1 cellular context compared by ENCODE assay signal in genomic region chr17:79840204-79840988, GRCh38.
TF ChIP-seq lines count a peak whose summit lies in the region.

No MANE protein-coding gene starts in this region.

TF ChIP-seq in WTC11, 78 proteins besides CTCF, POLR2A, EP300 and RAD21 (continued from another document and continues in another):
- peak; percentile 82 for TF ChIP-seq FOXP4 (CRISPR knock-in tag; IDR thresholded peaks at IDR 0.05)
- no peak for TF ChIP-seq TEAD1 (CRISPR knock-in tag; IDR thresholded peaks at IDR 0.05)
- no peak for TF ChIP-seq ZNF423 (CRISPR knock-in tag; IDR thresholded peaks at IDR 0.05)
- no peak for TF ChIP-seq ATF1 (CRISPR knock-in tag; IDR thresholded peaks at IDR 0.05)
- no peak; the same call in 1 of the 2 replicates for TF ChIP-seq FOXK1 (CRISPR knock-in tag; IDR thresholded peaks at IDR 0.05)
- TF ChIP-seq AR (CRISPR knock-in tag; IDR thresholded peaks at IDR 0.05) = no peak
- no peak for TF ChIP-seq MXD4 (CRISPR knock-in tag; IDR thresholded peaks at IDR 0.05; ENCODE audit: borderline replicate concordance)
- no peak for TF ChIP-seq RELA (CRISPR knock-in tag; IDR thresholded peaks at IDR 0.05; ENCODE audit: borderline replicate concordance)
- TF ChIP-seq, protein P1, sequence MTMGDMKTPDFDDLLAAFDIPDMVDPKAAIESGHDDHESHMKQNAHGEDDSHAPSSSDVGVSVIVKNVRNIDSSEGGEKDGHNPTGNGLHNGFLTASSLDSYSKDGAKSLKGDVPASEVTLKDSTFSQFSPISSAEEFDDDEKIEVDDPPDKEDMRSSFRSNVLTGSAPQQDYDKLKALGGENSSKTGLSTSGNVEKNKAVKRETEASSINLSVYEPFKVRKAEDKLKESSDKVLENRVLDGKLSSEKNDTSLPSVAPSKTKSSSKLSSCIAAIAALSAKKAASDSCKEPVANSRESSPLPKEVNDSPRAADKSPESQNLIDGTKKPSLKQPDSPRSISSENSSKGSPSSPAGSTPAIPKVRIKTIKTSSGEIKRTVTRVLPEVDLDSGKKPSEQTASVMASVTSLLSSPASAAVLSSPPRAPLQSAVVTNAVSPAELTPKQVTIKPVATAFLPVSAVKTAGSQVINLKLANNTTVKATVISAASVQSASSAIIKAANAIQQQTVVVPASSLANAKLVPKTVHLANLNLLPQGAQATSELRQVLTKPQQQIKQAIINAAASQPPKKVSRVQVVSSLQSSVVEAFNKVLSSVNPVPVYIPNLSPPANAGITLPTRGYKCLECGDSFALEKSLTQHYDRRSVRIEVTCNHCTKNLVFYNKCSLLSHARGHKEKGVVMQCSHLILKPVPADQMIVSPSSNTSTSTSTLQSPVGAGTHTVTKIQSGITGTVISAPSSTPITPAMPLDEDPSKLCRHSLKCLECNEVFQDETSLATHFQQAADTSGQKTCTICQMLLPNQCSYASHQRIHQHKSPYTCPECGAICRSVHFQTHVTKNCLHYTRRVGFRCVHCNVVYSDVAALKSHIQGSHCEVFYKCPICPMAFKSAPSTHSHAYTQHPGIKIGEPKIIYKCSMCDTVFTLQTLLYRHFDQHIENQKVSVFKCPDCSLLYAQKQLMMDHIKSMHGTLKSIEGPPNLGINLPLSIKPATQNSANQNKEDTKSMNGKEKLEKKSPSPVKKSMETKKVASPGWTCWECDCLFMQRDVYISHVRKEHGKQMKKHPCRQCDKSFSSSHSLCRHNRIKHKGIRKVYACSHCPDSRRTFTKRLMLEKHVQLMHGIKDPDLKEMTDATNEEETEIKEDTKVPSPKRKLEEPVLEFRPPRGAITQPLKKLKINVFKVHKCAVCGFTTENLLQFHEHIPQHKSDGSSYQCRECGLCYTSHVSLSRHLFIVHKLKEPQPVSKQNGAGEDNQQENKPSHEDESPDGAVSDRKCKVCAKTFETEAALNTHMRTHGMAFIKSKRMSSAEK (CRISPR knock-in tag; IDR thresholded peaks at IDR 0.05; ENCODE audit: borderline replicate concordance) = no peak
- TF ChIP-seq SP1 (CRISPR knock-in tag; conservative IDR thresholded peaks at IDR 0.05) = no peak
- no peak for TF ChIP-seq ZMAT4 (CRISPR knock-in tag; IDR thresholded peaks at IDR 0.05)
- TF ChIP-seq TEAD4 (CRISPR knock-in tag; IDR thresholded peaks at IDR 0.05) = no peak
- TF ChIP-seq TCF7 (CRISPR knock-in tag; IDR thresholded peaks at IDR 0.05; ENCODE audit: low read depth) = no peak
- TF ChIP-seq ZNF396 (CRISPR knock-in tag; IDR thresholded peaks at IDR 0.05; ENCODE audit: borderline replicate concordance) = no peak
- TF ChIP-seq NFYB (CRISPR knock-in tag; conservative IDR thresholded peaks at IDR 0.05; ENCODE audit: low read depth) = no peak
- peak; percentile 27; the same call in 1 of the 2 replicates for TF ChIP-seq MYBL2 (CRISPR knock-in tag; IDR thresholded peaks at IDR 0.05)
- TF ChIP-seq NR1H2 (CRISPR knock-in tag; IDR thresholded peaks at IDR 0.05) = no peak
- TF ChIP-seq, protein P2, sequence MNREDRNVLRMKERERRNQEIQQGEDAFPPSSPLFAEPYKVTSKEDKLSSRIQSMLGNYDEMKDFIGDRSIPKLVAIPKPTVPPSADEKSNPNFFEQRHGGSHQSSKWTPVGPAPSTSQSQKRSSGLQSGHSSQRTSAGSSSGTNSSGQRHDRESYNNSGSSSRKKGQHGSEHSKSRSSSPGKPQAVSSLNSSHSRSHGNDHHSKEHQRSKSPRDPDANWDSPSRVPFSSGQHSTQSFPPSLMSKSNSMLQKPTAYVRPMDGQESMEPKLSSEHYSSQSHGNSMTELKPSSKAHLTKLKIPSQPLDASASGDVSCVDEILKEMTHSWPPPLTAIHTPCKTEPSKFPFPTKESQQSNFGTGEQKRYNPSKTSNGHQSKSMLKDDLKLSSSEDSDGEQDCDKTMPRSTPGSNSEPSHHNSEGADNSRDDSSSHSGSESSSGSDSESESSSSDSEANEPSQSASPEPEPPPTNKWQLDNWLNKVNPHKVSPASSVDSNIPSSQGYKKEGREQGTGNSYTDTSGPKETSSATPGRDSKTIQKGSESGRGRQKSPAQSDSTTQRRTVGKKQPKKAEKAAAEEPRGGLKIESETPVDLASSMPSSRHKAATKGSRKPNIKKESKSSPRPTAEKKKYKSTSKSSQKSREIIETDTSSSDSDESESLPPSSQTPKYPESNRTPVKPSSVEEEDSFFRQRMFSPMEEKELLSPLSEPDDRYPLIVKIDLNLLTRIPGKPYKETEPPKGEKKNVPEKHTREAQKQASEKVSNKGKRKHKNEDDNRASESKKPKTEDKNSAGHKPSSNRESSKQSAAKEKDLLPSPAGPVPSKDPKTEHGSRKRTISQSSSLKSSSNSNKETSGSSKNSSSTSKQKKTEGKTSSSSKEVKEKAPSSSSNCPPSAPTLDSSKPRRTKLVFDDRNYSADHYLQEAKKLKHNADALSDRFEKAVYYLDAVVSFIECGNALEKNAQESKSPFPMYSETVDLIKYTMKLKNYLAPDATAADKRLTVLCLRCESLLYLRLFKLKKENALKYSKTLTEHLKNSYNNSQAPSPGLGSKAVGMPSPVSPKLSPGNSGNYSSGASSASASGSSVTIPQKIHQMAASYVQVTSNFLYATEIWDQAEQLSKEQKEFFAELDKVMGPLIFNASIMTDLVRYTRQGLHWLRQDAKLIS (CRISPR knock-in tag; IDR thresholded peaks at IDR 0.05; ENCODE audit: borderline replicate concordance) = no peak
- TF ChIP-seq CBFB (CRISPR knock-in tag; IDR thresholded peaks at IDR 0.05; ENCODE audit: low read depth) = no peak
- no peak for TF ChIP-seq JUN (CRISPR knock-in tag; IDR thresholded peaks at IDR 0.05)
- no peak for TF ChIP-seq CREM (CRISPR knock-in tag; IDR thresholded peaks at IDR 0.05)
- TF ChIP-seq, protein P3, sequence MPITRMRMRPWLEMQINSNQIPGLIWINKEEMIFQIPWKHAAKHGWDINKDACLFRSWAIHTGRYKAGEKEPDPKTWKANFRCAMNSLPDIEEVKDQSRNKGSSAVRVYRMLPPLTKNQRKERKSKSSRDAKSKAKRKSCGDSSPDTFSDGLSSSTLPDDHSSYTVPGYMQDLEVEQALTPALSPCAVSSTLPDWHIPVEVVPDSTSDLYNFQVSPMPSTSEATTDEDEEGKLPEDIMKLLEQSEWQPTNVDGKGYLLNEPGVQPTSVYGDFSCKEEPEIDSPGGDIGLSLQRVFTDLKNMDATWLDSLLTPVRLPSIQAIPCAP (CRISPR knock-in tag; IDR thresholded peaks at IDR 0.05) = peak; percentile 71; the same call in 1 of the 2 replicates
- no peak for TF ChIP-seq ZNF232 (CRISPR knock-in tag; IDR thresholded peaks at IDR 0.05)
- 0 out of 2 replicates have a peak, but pooled peaks have one; percentile 22 for TF ChIP-seq NFE2L1 (CRISPR knock-in tag; IDR thresholded peaks at IDR 0.05)
- TF ChIP-seq, protein P4, sequence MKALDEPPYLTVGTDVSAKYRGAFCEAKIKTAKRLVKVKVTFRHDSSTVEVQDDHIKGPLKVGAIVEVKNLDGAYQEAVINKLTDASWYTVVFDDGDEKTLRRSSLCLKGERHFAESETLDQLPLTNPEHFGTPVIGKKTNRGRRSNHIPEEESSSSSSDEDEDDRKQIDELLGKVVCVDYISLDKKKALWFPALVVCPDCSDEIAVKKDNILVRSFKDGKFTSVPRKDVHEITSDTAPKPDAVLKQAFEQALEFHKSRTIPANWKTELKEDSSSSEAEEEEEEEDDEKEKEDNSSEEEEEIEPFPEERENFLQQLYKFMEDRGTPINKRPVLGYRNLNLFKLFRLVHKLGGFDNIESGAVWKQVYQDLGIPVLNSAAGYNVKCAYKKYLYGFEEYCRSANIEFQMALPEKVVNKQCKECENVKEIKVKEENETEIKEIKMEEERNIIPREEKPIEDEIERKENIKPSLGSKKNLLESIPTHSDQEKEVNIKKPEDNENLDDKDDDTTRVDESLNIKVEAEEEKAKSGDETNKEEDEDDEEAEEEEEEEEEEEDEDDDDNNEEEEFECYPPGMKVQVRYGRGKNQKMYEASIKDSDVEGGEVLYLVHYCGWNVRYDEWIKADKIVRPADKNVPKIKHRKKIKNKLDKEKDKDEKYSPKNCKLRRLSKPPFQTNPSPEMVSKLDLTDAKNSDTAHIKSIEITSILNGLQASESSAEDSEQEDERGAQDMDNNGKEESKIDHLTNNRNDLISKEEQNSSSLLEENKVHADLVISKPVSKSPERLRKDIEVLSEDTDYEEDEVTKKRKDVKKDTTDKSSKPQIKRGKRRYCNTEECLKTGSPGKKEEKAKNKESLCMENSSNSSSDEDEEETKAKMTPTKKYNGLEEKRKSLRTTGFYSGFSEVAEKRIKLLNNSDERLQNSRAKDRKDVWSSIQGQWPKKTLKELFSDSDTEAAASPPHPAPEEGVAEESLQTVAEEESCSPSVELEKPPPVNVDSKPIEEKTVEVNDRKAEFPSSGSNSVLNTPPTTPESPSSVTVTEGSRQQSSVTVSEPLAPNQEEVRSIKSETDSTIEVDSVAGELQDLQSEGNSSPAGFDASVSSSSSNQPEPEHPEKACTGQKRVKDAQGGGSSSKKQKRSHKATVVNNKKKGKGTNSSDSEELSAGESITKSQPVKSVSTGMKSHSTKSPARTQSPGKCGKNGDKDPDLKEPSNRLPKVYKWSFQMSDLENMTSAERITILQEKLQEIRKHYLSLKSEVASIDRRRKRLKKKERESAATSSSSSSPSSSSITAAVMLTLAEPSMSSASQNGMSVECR (CRISPR knock-in tag; IDR thresholded peaks at IDR 0.05; ENCODE audit: borderline replicate concordance) = no peak
- TF ChIP-seq PREB (CRISPR knock-in tag; IDR thresholded peaks at IDR 0.05; ENCODE audit: borderline replicate concordance) = no peak
- TF ChIP-seq, protein P5, sequence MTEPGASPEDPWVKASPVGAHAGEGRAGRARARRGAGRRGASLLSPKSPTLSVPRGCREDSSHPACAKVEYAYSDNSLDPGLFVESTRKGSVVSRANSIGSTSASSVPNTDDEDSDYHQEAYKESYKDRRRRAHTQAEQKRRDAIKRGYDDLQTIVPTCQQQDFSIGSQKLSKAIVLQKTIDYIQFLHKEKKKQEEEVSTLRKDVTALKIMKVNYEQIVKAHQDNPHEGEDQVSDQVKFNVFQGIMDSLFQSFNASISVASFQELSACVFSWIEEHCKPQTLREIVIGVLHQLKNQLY (CRISPR knock-in tag; IDR thresholded peaks at IDR 0.05) = no peak
- TF ChIP-seq GTF2I (CRISPR knock-in tag; conservative IDR thresholded peaks at IDR 0.05) = no peak
- no peak for TF ChIP-seq NR3C1 (CRISPR knock-in tag; conservative IDR thresholded peaks at IDR 0.05; ENCODE audit: low read depth)
- TF ChIP-seq ZNF219 (CRISPR knock-in tag; IDR thresholded peaks at IDR 0.05; ENCODE audit: borderline replicate concordance) = no peak
- TF ChIP-seq ZBTB21 (CRISPR knock-in tag; IDR thresholded peaks at IDR 0.05; ENCODE audit: borderline replicate concordance) = no peak
- TF ChIP-seq, protein P6, sequence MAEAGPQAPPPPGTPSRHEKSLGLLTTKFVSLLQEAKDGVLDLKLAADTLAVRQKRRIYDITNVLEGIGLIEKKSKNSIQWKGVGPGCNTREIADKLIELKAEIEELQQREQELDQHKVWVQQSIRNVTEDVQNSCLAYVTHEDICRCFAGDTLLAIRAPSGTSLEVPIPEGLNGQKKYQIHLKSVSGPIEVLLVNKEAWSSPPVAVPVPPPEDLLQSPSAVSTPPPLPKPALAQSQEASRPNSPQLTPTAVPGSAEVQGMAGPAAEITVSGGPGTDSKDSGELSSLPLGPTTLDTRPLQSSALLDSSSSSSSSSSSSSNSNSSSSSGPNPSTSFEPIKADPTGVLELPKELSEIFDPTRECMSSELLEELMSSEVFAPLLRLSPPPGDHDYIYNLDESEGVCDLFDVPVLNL (CRISPR knock-in tag; IDR thresholded peaks at IDR 0.05; ENCODE audit: borderline replicate concordance, low read depth) = no peak
- TF ChIP-seq TP53 (CRISPR knock-in tag; IDR thresholded peaks at IDR 0.05) = no peak
- no peak for TF ChIP-seq JAZF1 (CRISPR knock-in tag; IDR thresholded peaks at IDR 0.05)
- TF ChIP-seq GRHL2 (CRISPR knock-in tag; IDR thresholded peaks at IDR 0.05; ENCODE audit: insufficient replicate concordance, severe bottlenecking) = no peak
